Comparison of ENCODE assay signal across 24 cellular contexts in genomic region chr11:123443851-123444623, GRCh38.
"Had no signal": no experiment of that assay in that cellular context is flagged by ENCODE, and none has a peak within 500 bp of the region (broad histone marks: within the 10 kb centered on the region; RNA-seq: fewer than 3 reads in every experiment).

No MANE protein-coding gene starts in this region.

- H3K27me3 Mint-ChIP-seq: activated B cell treated with CpG ODN at 0.5 μM for 24 hours; activated CD4-positive, alpha-beta T cell treated with anti-CD3 and anti-CD28 coated beads for 36 hours; activated CD8-positive, alpha-beta memory T cell treated with anti-CD3 and anti-CD28 coated beads, Interleukin-2, amount 10 ng/mL, durations not matched to agents 7 days and 5 days; activated CD8-positive, alpha-beta T cell treated with anti-CD3 and anti-CD28 coated beads for 36 hours; activated naive CD8-positive, alpha-beta T cell; central memory CD8-positive, alpha-beta T cell; stimulated activated naive B cell treated with anti-CD40 and anti-IgM and Interleukin-4, amounts not matched to agents 10 μg/mL and 1 μg/mL and 100 μg/mL, for 72 hours had no signal

- ATAC-seq: activated CD4-positive, alpha-beta T cell treated with anti-CD3 and anti-CD28 coated beads for 36 hours; activated CD8-positive, alpha-beta memory T cell treated with anti-CD3 and anti-CD28 coated beads, Interleukin-2, amount 10 ng/mL, durations not matched to agents 7 days and 5 days; activated CD8-positive, alpha-beta T cell treated with anti-CD3 and anti-CD28 coated beads for 36 hours; gastrocnemius medialis; left ventricle myocardium superior; right lobe of liver; stimulated activated naive B cell treated with anti-CD40 and anti-IgM and Interleukin-4, amounts not matched to agents 10 μg/mL and 1 μg/mL and 100 μg/mL, for 72 hours had no signal

- H3K27ac ChIP-seq: breast epithelium, colonic mucosa, esophagus squamous epithelium, gastrocnemius medialis, right lobe of liver, transverse colon had no signal

- H3K4me1 Mint-ChIP-seq: activated B cell treated with CpG ODN at 0.5 μM for 24 hours; central memory CD8-positive, alpha-beta T cell; stimulated activated naive B cell treated with anti-CD40 and anti-IgM and Interleukin-4, amounts not matched to agents 10 μg/mL and 1 μg/mL and 100 μg/mL, for 72 hours had no signal

- H3K4me3 ChIP-seq: breast epithelium, colonic mucosa, esophagus squamous epithelium, gastrocnemius medialis, right lobe of liver, transverse colon had no signal

- H3K36me3 Mint-ChIP-seq: activated naive CD8-positive, alpha-beta T cell; stimulated activated naive B cell treated with anti-CD40 and anti-IgM and Interleukin-4, amounts not matched to agents 10 μg/mL and 1 μg/mL and 100 μg/mL, for 72 hours had no signal

- FAIRE-seq: islet of Langerhans, small intestine, urothelium cell line had no signal

- H3K36me3 ChIP-seq: breast epithelium, colonic mucosa, esophagus squamous epithelium, gastrocnemius medialis, right lobe of liver, transverse colon had no signal

- H3K9me3 ChIP-seq: breast epithelium, colonic mucosa, esophagus squamous epithelium, gastrocnemius medialis, right lobe of liver, transverse colon had no signal

- H3K27me3 ChIP-seq: breast epithelium, colonic mucosa, gastrocnemius medialis, right lobe of liver, transverse colon had no signal

- DNase-seq: activated B cell treated with CpG ODN at 0.5 μM for 24 hours; activated CD4-positive, alpha-beta T cell treated with anti-CD3 and anti-CD28 coated beads for 36 hours; activated CD8-positive, alpha-beta memory T cell treated with anti-CD3 and anti-CD28 coated beads, Interleukin-2, amount 10 ng/mL, durations not matched to agents 7 days and 5 days; activated CD8-positive, alpha-beta T cell treated with anti-CD3 and anti-CD28 coated beads for 36 hours; activated naive CD4-positive, alpha-beta T cell; activated T-cell treated with anti-CD3 and anti-CD28 coated beads, Interleukin-2, amount 50 U/mL, for 1 hour; amniotic stem cell; colonic mucosa; esophagus squamous epithelium; gastrocnemius medialis; hypothalamus; left ventricle myocardium superior; right lobe of liver; small intestine; stimulated activated CD8-positive, alpha-beta memory T cell treated with anti-CD3 and anti-CD28 coated beads, Interleukin-4, amount 100 ng/mL, for 48 hours; stimulated activated naive B cell treated with anti-CD40 and anti-IgM and Interleukin-4, amounts not matched to agents 10 μg/mL and 1 μg/mL and 100 μg/mL, for 72 hours; T1000; transverse colon had no signal

- H3K4me1 ChIP-seq: breast epithelium, colonic mucosa, esophagus squamous epithelium, gastrocnemius medialis, right lobe of liver, transverse colon had no signal

- H3K4me3 Mint-ChIP-seq: activated B cell treated with CpG ODN at 0.5 μM for 24 hours; activated CD4-positive, alpha-beta T cell treated with anti-CD3 and anti-CD28 coated beads for 36 hours; activated CD8-positive, alpha-beta memory T cell treated with anti-CD3 and anti-CD28 coated beads, Interleukin-2, amount 10 ng/mL, durations not matched to agents 7 days and 5 days; activated CD8-positive, alpha-beta T cell treated with anti-CD3 and anti-CD28 coated beads for 36 hours; activated naive CD8-positive, alpha-beta T cell; central memory CD8-positive, alpha-beta T cell; nephron; stimulated activated naive B cell treated with anti-CD40 and anti-IgM and Interleukin-4, amounts not matched to agents 10 μg/mL and 1 μg/mL and 100 μg/mL, for 72 hours had no signal

- H3K27ac Mint-ChIP-seq: activated B cell treated with CpG ODN at 0.5 μM for 24 hours; activated CD4-positive, alpha-beta T cell treated with anti-CD3 and anti-CD28 coated beads for 36 hours; activated CD8-positive, alpha-beta T cell treated with anti-CD3 and anti-CD28 coated beads for 36 hours; activated naive CD8-positive, alpha-beta T cell; nephron; stimulated activated naive B cell treated with anti-CD40 and anti-IgM and Interleukin-4, amounts not matched to agents 10 μg/mL and 1 μg/mL and 100 μg/mL, for 72 hours had no signal

- H3K9me3 Mint-ChIP-seq: activated B cell treated with CpG ODN at 0.5 μM for 24 hours; activated CD8-positive, alpha-beta T cell treated with anti-CD3 and anti-CD28 coated beads for 36 hours; central memory CD8-positive, alpha-beta T cell; nephron had no signal
